ENCODE assay signal across 1 cellular context in genomic region chr3:43587303-43587702, GRCh38.
A peak's percentile ranks its signal among the peaks of the same experiment; 100 is the strongest.
TF ChIP-seq lines count a peak whose summit lies in the region.

No MANE protein-coding gene starts in this region.

TF ChIP-seq in K562, 482 proteins besides CTCF, POLR2A, EP300 and RAD21 (continued from another document and continues in another):
- TF ChIP-seq ZNF507 (tag; conservative IDR thresholded peaks at IDR 0.05) (no peak), CHD4 (IDR thresholded peaks at IDR 0.05; ENCODE audit: insufficient read depth, insufficient replicate concordance, low read depth, low read length, poor library complexity, severe bottlenecking) (no peak), ZNF311 (CRISPR knock-in tag; IDR thresholded peaks at IDR 0.05) (no peak), FOXM1 (IDR thresholded peaks at IDR 0.05; ENCODE audit: low read depth) (no peak), FOXM1 (CRISPR knock-in tag; IDR thresholded peaks at IDR 0.05; ENCODE audit: low read depth) (no peak), GABPA (tag; conservative IDR thresholded peaks at IDR 0.05; ENCODE audit: low read depth) (peak; percentile 55; the same call in 1 of the 2 replicates), L3MBTL2 (IDR thresholded peaks at IDR 0.05) (peak; percentile 21; the same call in 1 of the 2 replicates), DPF2 (IDR thresholded peaks at IDR 0.05) (0 out of 2 replicates have a peak, but pooled peaks have one; percentile 19), FOXK2 (conservative IDR thresholded peaks at IDR 0.05 in 1 of 2, IDR thresholded peaks at IDR 0.05 in 1 of 2; ENCODE audit: low read depth in 2 of 2) (0 out of 4 replicates have a peak, but pooled peaks of 1 of the 2 experiments have one; percentile 33), ZNF282 (CRISPR knock-in tag; IDR thresholded peaks at IDR 0.05) (no peak), FOXJ2 (tag; IDR thresholded peaks at IDR 0.05) (0 out of 2 replicates have a peak, but pooled peaks have one; percentile 11), ZBTB11 (CRISPR knock-in tag; IDR thresholded peaks at IDR 0.05) (peak in 1 of 3 experiments; percentile 83; a peak in 2 of 6 replicates), ZNF444 (CRISPR knock-in tag; IDR thresholded peaks at IDR 0.05) (no peak), MXI1 (IDR thresholded peaks at IDR 0.05; ENCODE audit: low read depth, low read length) (no peak), THRAP3 (IDR thresholded peaks at IDR 0.05; ENCODE audit: borderline replicate concordance) (no peak), SAFB2 (IDR thresholded peaks at IDR 0.05; ENCODE audit: borderline replicate concordance, low read depth, low read length, severe bottlenecking) (no peak), MNT (conservative IDR thresholded peaks at IDR 0.05) (0 out of 4 replicates have a peak, but pooled peaks of 1 of the 2 experiments have one; percentile 6), AFF1 (IDR thresholded peaks at IDR 0.05; ENCODE audit: low read depth in 1 of 2, partially characterized antibody in 2 of 2) (peak; percentile 22 to 43), RFX7 (CRISPR knock-in tag; IDR thresholded peaks at IDR 0.05) (no peak), JUND (IDR thresholded peaks at IDR 0.05; ENCODE audit: borderline replicate concordance, low read depth, low read length) (peak; percentile 27; the same call in 1 of the 2 replicates), JUND (tag; IDR thresholded peaks at IDR 0.05; ENCODE audit: borderline replicate concordance, low read depth, low read length) (peak; percentile 48; the same call in 1 of the 3 replicates), ARHGAP35 (IDR thresholded peaks at IDR 0.05; ENCODE audit: partially characterized antibody) (no peak), ZNF655 (CRISPR knock-in tag; IDR thresholded peaks at IDR 0.05) (no peak), TAL1 (IDR thresholded peaks at IDR 0.05) (no peak), SMARCE1 (IDR thresholded peaks at IDR 0.05) (0 out of 2 replicates have a peak, but pooled peaks have one; percentile 15), RB1 (IDR thresholded peaks at IDR 0.05; ENCODE audit: low read depth) (no peak), NFATC3 (IDR thresholded peaks at IDR 0.05) (no peak), ZNF592 (IDR thresholded peaks at IDR 0.05) (0 out of 2 replicates have a peak, but pooled peaks have one; percentile 50), PKNOX1 (IDR thresholded peaks at IDR 0.05) (peak; percentile 44), POLR2AphosphoS2 (IDR thresholded peaks at IDR 0.05; ENCODE audit: low read length) (no peak), SMARCA4 (IDR thresholded peaks at IDR 0.05) (no peak), RBM22 (IDR thresholded peaks at IDR 0.05; ENCODE audit: low read depth, low read length, poor library complexity, severe bottlenecking) (no peak), ZSCAN32 (CRISPR knock-in tag; IDR thresholded peaks at IDR 0.05) (no peak), EHMT2 (IDR thresholded peaks at IDR 0.05) (peak; percentile 51; the same call in 1 of the 2 replicates), CREBBP (IDR thresholded peaks at IDR 0.05; ENCODE audit: low read depth, low read length) (no peak), VEZF1 (CRISPR knock-in tag; IDR thresholded peaks at IDR 0.05) (no peak), ATF7 (IDR thresholded peaks at IDR 0.05) (peak; percentile 57), PPARD (CRISPR knock-in tag; IDR thresholded peaks at IDR 0.05) (no peak), MLLT1 (IDR thresholded peaks at IDR 0.05) (peak in 1 of 2 experiments; percentile 48; a peak in 2 of 4 replicates), MBD2 (IDR thresholded peaks at IDR 0.05; ENCODE audit: borderline replicate concordance, low read depth) (no peak), MAZ (CRISPR knock-in tag; conservative IDR thresholded peaks at IDR 0.05 in 1 of 2, IDR thresholded peaks at IDR 0.05 in 1 of 2) (peak in 1 of 2 experiments; percentile 41; a peak in 2 of 4 replicates), SMAD4 (CRISPR knock-in tag; conservative IDR thresholded peaks at IDR 0.05) (0 out of 2 replicates have a peak, but pooled peaks have one; percentile 29), FOXA1 (IDR thresholded peaks at IDR 0.05; ENCODE audit: borderline replicate concordance) (no peak), BHLHE40 (IDR thresholded peaks at IDR 0.05; ENCODE audit: low read length) (no peak)
